Comparison of ENCODE assay signal across 8 cellular contexts in the genomic region with DNA sequence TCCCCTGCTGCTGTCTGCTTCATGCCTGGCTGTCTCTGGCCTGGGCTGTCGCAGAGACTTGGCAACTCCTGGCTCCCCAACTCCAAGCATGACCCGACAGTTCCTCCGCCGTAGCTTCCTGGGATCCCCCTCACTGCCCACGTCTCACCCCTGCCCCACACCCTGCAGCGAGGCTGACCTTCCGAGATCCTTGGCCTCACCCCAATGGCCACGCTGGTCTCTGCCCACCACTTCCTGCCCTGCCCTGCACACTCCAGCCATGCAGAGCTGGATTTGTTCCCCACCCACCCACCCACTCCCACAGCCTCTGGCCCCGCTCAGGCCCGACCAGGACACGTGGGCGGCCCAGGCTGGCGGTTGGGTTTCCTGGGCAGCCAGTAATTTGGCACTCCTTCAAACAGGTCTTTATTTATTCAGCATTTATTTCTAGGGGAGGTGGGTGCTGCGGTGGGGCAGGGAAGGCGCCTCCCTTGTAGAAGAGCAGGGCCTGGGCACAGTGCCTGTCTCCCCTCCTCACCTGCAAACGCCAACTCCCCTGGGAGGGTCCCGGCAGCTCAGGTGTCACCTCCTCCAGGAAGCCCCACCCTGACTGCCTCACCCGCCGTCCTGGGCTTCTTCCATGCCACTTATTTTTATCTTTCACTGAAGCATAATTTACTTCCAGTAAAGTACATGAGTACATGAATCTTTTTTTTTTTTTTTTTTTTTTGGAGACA. TPM values are rescaled to one million over a fixed set of nuclear protein-coding genes. Genes with fewer than 3 reads are reported as not detected.
DNase-seq lines count a peak whose midpoint lies in the region; ATAC-seq and TF ChIP-seq lines count a peak whose summit lies in the region.

No MANE protein-coding gene starts in this region.

- H3K27ac ChIP-seq in SK-N-SH (ENCODE audit: low read depth in 2 of 2, low read length in 1 of 2), result peak overlapping the region; percentile 73 to 83
- peak overlapping the region; percentile 94 to 98 for H3K27ac ChIP-seq in right atrium auricular region
- H3K27ac ChIP-seq in thoracic aorta, result peak overlapping the region; percentile 83 to 96

- H3K9me2 ChIP-seq in SK-N-SH, result no peaks in the 10 kb centered on the region

- no peak for TF ChIP-seq EP300 in SK-N-SH (IDR thresholded peaks at IDR 0.05; ENCODE audit: borderline replicate concordance in 1 of 2, low read depth in 1 of 2, low read length in 1 of 2)

- ATAC-seq in thoracic aorta (ENCODE audit: insufficient number of reproducible peaks, low FRiP score, low read depth), result no peak
- no peak for ATAC-seq in activated CD4-positive, alpha-beta T cell treated with anti-CD3 and anti-CD28 coated beads for 36 hours
- ATAC-seq in HG02678 (IDR thresholded peaks at IDR 0.05; ENCODE audit: unreplicated experiment), result no peak

- H3K79me2 ChIP-seq in SK-N-SH (ENCODE audit: insufficient read depth), result peaks cover 76% of the 10 kb centered on the region; the same call in 1 of the 2 replicates

- TF ChIP-seq CTCF in SK-N-SH (IDR thresholded peaks at IDR 0.05), result no peak
- no peak for TF ChIP-seq CTCF in right atrium auricular region (IDR thresholded peaks at IDR 0.05)
- no peak for TF ChIP-seq CTCF in thoracic aorta (IDR thresholded peaks at IDR 0.05)

- no peak overlapping the region for H2AFZ ChIP-seq in SK-N-SH (ENCODE audit: low read depth)

- no peak for TF ChIP-seq RAD21 in SK-N-SH (IDR thresholded peaks at IDR 0.05; ENCODE audit: low read length)

- no peak overlapping the region; the same call in 1 of the 2 replicates for H3K9ac ChIP-seq in SK-N-SH

- peak overlapping the region; percentile 70; the same call in 1 of the 2 replicates for H3K4me2 ChIP-seq in SK-N-SH

- DNase-seq in HT-29 (ENCODE audit: low spot score) (peak; percentile 83), SK-N-SH (peak; percentile 70), right atrium auricular region (ENCODE audit: low spot score) (no peak), thoracic aorta (ENCODE audit: low spot score) (no peak), GF-D8 (lab: John Stamatoyannopoulos, UW) (no peak)
- DNase-seq in activated CD4-positive, alpha-beta memory T cell treated with anti-CD3 and anti-CD28 coated beads, Interleukin-2, amount 10 ng/mL, durations not matched to agents 7 days and 5 days, result no peak
- DNase-seq in activated CD4-positive, alpha-beta T cell treated with anti-CD3 and anti-CD28 coated beads for 36 hours, result no peak

- H3K4me1 ChIP-seq in SK-N-SH (ENCODE audit: control insufficient read depth in 1 of 2, insufficient read depth in 2 of 2, low read depth in 1 of 2, low read length in 1 of 2) (peaks cover 50 to 52% of the 10 kb centered on the region in 2 experiments; a peak in 3 of 4 replicates), right atrium auricular region (peaks cover 0 to 84% of the 10 kb centered on the region in 2 donors), thoracic aorta (ENCODE audit: control insufficient read depth in 1 of 2, low read depth in 2 of 2) (peaks cover 40 to 64% of the 10 kb centered on the region in 2 donors)

- H3K27me3 Mint-ChIP-seq in activated CD4-positive, alpha-beta memory T cell treated with anti-CD3 and anti-CD28 coated beads, Interleukin-2, amount 10 ng/mL, durations not matched to agents 7 days and 5 days, result peaks cover 4% of the 10 kb centered on the region
- peaks cover 5% of the 10 kb centered on the region for H3K27me3 Mint-ChIP-seq in activated CD4-positive, alpha-beta T cell treated with anti-CD3 and anti-CD28 coated beads for 36 hours

- H3K36me3 ChIP-seq in SK-N-SH (replicated peaks in 1 of 2; ENCODE audit: control insufficient read depth in 1 of 2, insufficient read depth in 2 of 2, low read length in 1 of 2), result no peaks in the 10 kb centered on the region
- H3K36me3 ChIP-seq in right atrium auricular region, result no peaks in the 10 kb centered on the region
- no peaks in the 10 kb centered on the region for H3K36me3 ChIP-seq in thoracic aorta

- intact Hi-C loops in activated CD4-positive, alpha-beta T cell treated with anti-CD3 and anti-CD28 coated beads for 36 hours (cut with DNase I, micrococcal nuclease), result no loop called here

- H3K9me3 ChIP-seq in SK-N-SH (no peaks in the 10 kb centered on the region), right atrium auricular region (no peaks in the 10 kb centered on the region), thoracic aorta (no peaks in the 10 kb centered on the region)

- H3K9me3 Mint-ChIP-seq in activated CD4-positive, alpha-beta memory T cell treated with anti-CD3 and anti-CD28 coated beads, Interleukin-2, amount 10 ng/mL, durations not matched to agents 7 days and 5 days, result no peaks in the 10 kb centered on the region
- no peaks in the 10 kb centered on the region for H3K9me3 Mint-ChIP-seq in activated CD4-positive, alpha-beta T cell treated with anti-CD3 and anti-CD28 coated beads for 36 hours (ENCODE audit: low read depth)

- H3K36me3 Mint-ChIP-seq in activated CD4-positive, alpha-beta memory T cell treated with anti-CD3 and anti-CD28 coated beads, Interleukin-2, amount 10 ng/mL, durations not matched to agents 7 days and 5 days (ENCODE audit: low read depth), result no peaks in the 10 kb centered on the region
- no peaks in the 10 kb centered on the region for H3K36me3 Mint-ChIP-seq in activated CD4-positive, alpha-beta T cell treated with anti-CD3 and anti-CD28 coated beads for 36 hours (ENCODE audit: low read depth)

- H3K4me1 Mint-ChIP-seq in activated CD4-positive, alpha-beta memory T cell treated with anti-CD3 and anti-CD28 coated beads, Interleukin-2, amount 10 ng/mL, durations not matched to agents 7 days and 5 days, result no peaks in the 10 kb centered on the region
- peaks cover 5% of the 10 kb centered on the region for H3K4me1 Mint-ChIP-seq in activated CD4-positive, alpha-beta T cell treated with anti-CD3 and anti-CD28 coated beads for 36 hours

- no peak overlapping the region for H3K4me3 Mint-ChIP-seq in activated CD4-positive, alpha-beta memory T cell treated with anti-CD3 and anti-CD28 coated beads, Interleukin-2, amount 10 ng/mL, durations not matched to agents 7 days and 5 days
- H3K4me3 Mint-ChIP-seq in activated CD4-positive, alpha-beta T cell treated with anti-CD3 and anti-CD28 coated beads for 36 hours, result no peak overlapping the region

- no peak overlapping the region for H3K4me3 ChIP-seq in SK-N-SH (ENCODE audit: low read depth in 2 of 2, low read length in 1 of 2)
- no peak overlapping the region for H3K4me3 ChIP-seq in right atrium auricular region
- no peak overlapping the region for H3K4me3 ChIP-seq in thoracic aorta

- H3K27me3 ChIP-seq in SK-N-SH (ENCODE audit: insufficient read depth), result no peaks in the 10 kb centered on the region
- H3K27me3 ChIP-seq in right atrium auricular region, result no peaks in the 10 kb centered on the region
- no peaks in the 10 kb centered on the region for H3K27me3 ChIP-seq in thoracic aorta (replicated peaks; ENCODE audit: insufficient read depth)

- H3K27ac Mint-ChIP-seq in activated CD4-positive, alpha-beta memory T cell treated with anti-CD3 and anti-CD28 coated beads, Interleukin-2, amount 10 ng/mL, durations not matched to agents 7 days and 5 days, result no peak overlapping the region
- no peak overlapping the region for H3K27ac Mint-ChIP-seq in activated CD4-positive, alpha-beta T cell treated with anti-CD3 and anti-CD28 coated beads for 36 hours

- peaks cover 21% of the 10 kb centered on the region; the same call in 1 of the 2 replicates for H4K20me1 ChIP-seq in SK-N-SH (ENCODE audit: insufficient read depth)

- POLR2A ChIA-PET in SK-N-SH (lab: Yijun Ruan, JAX), result interaction anchor here (0.6 to 1.5 kb wide), 6 partner anchors 12 to 27 kb away, joined by 3 to 8 read pairs (median 4); a partner anchor contains a TSS
- POLR2A ChIA-PET in activated CD4-positive, alpha-beta memory T cell treated with anti-CD3 and anti-CD28 coated beads, Interleukin-2, amount 10 ng/mL, durations not matched to agents 7 days and 5 days (lab: Charles Lee), result no interaction called here
- POLR2A ChIA-PET in activated CD4-positive, alpha-beta T cell treated with anti-CD3 and anti-CD28 coated beads for 36 hours (lab: Charles Lee), result interaction anchor here (0.6 kb wide), 1 partner anchor 213 kb away, joined by 7 read pairs; no protein-coding TSS in a partner anchor

- H3F3A ChIP-seq in SK-N-SH (replicated peaks; ENCODE audit: insufficient read depth), result peaks cover 26% of the 10 kb centered on the region

- WGBS in SK-N-SH (ENCODE audit: low lambda C conversion rate), result 59% methylated on average over 19 of the region's 19 CpGs

- CTCF ChIA-PET in SK-N-SH (lab: Yijun Ruan, JAX), result interaction anchor here (1.2 to 1.7 kb wide), 2 partner anchors 27 to 87 kb away, joined by 3 to 5 read pairs; no protein-coding TSS in a partner anchor
- CTCF ChIA-PET in activated CD4-positive, alpha-beta memory T cell treated with anti-CD3 and anti-CD28 coated beads, Interleukin-2, amount 10 ng/mL, durations not matched to agents 7 days and 5 days (lab: Charles Lee), result no interaction called here
- CTCF ChIA-PET in activated CD4-positive, alpha-beta T cell treated with anti-CD3 and anti-CD28 coated beads for 36 hours (lab: Charles Lee), result interaction anchor here (1.0 kb wide), 1 partner anchor 29 kb away, joined by 3 read pairs; no protein-coding TSS in a partner anchor

TF ChIP-seq in SK-N-SH, 30 proteins besides CTCF, POLR2A, EP300 and RAD21:
- no peak for TF ChIP-seq NRF1 (IDR thresholded peaks at IDR 0.05; ENCODE audit: low read depth, low read length)
- TF ChIP-seq FOSL2 (IDR thresholded peaks at IDR 0.05; ENCODE audit: borderline replicate concordance, low read depth), result no peak
- TF ChIP-seq, protein P1, sequence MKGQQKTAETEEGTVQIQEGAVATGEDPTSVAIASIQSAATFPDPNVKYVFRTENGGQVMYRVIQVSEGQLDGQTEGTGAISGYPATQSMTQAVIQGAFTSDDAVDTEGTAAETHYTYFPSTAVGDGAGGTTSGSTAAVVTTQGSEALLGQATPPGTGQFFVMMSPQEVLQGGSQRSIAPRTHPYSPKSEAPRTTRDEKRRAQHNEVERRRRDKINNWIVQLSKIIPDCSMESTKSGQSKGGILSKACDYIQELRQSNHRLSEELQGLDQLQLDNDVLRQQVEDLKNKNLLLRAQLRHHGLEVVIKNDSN (IDR thresholded peaks at IDR 0.05; ENCODE audit: borderline replicate concordance, low read depth), result no peak
- peak; percentile 56; the same call in 1 of the 2 replicates for TF ChIP-seq MXI1 (IDR thresholded peaks at IDR 0.05; ENCODE audit: low read depth, low read length)
TF ChIP-seq in SK-N-SH: peak in this region for 1.

RNA-seq across cellular contexts. Expression of a gene that starts 25.5 kb away (rescaled TPM):
- 34.6 and 41.5 TPM in 2 replicates for total RNA-seq in HT-29 (2014; rRNA removed; shearing (Covaris generic))
- polyA plus RNA-seq in SK-N-SH (2012; rRNA removed), result 20.2 and 26.4 TPM in 2 replicates
- 13.9 and 18.4 TPM in 2 replicates for polyA plus RNA-seq in SK-N-SH (2012; cell fraction: cytosol; rRNA removed)
- polyA plus RNA-seq in SK-N-SH (2012; cell fraction: nucleus; rRNA removed), result 29.0 and 37.8 TPM in 2 replicates
- total RNA-seq in right atrium auricular region, result 10 to 100 TPM; 15.6 to 16.5 TPM
- total RNA-seq in thoracic aorta, result 10 to 100 TPM in 1 of 2 donors, 1 to 10 TPM in 1; 7.0 to 14.4 TPM
- 1 to 10 TPM; 4.0 to 4.6 TPM for total RNA-seq in activated CD4-positive, alpha-beta memory T cell treated with anti-CD3 and anti-CD28 coated beads, Interleukin-2, amount 10 ng/mL, durations not matched to agents 7 days and 5 days
- total RNA-seq in activated CD4-positive, alpha-beta T cell treated with anti-CD3 and anti-CD28 coated beads for 36 hours, result 1 to 10 TPM; 4.6 to 5.3 TPM

Comparison
In these comparisons a context has a peak if more than half of its experiments do, and no peak if none do; other contexts are left out.
1. DNase-seq: peak in HT-29 (single experiment) and SK-N-SH (single experiment); none in right atrium auricular region (single experiment), thoracic aorta (single experiment), GF-D8 (single experiment), activated CD4-positive, alpha-beta memory T cell treated with anti-CD3 and anti-CD28 coated beads, Interleukin-2, amount 10 ng/mL, durations not matched to agents 7 days and 5 days (single experiment) and activated CD4-positive, alpha-beta T cell treated with anti-CD3 and anti-CD28 coated beads for 36 hours (single experiment).
2. Peak in every context shown above with its lines, with median percentiles within 50 percentile points of each other: H3K27ac ChIP-seq.